8 cellular contexts compared by ENCODE assay signal in genomic region chr12:109308534-109309440, GRCh38. TPM values are rescaled to one million over a fixed set of nuclear protein-coding genes. Genes with fewer than 3 reads are reported as not detected.
DNase-seq lines count a peak whose midpoint lies in the region; TF ChIP-seq lines count a peak whose summit lies in the region.

Gene FOXN4 (minus strand): TSS chr12:109309284. CDS start chr12:109308321, 963 bp downstream.

- H3K4me3 ChIP-seq in epithelial cell of proximal tubule (ENCODE audit: low read depth, low read length): peak within 1 kb of the TSS; percentile 33

- no peak for TF ChIP-seq CTCF in GM13976 (IDR thresholded peaks at IDR 0.05; ENCODE audit: borderline replicate concordance, control extremely low read depth, extremely low read depth, insufficient read depth, missing control alignments)
- TF ChIP-seq CTCF in epithelial cell of proximal tubule (conservative IDR thresholded peaks at IDR 0.05; ENCODE audit: low read depth, low read length): no peak

- DNase-seq in GM13976 (ENCODE audit: low spot score) (peak; percentile 41), NCI-H69 (lab: John Stamatoyannopoulos, UW) (peak; percentile 86), epithelial cell of proximal tubule (ENCODE audit: low read depth) (no peak), retina (peak; percentile 75), MV-4-11 (lab: John Stamatoyannopoulos, UW) (no peak), NCI-H446 treated with DMSO at 0.1 percent for 48 hours (lab: John Stamatoyannopoulos, UW) (no peak), HK-2 (ENCODE audit: unreplicated experiment) (no peak), SKM-1 (lab: John Stamatoyannopoulos, UW; ENCODE audit: unreplicated experiment) (no peak)

- in situ Hi-C loops in GM13976 (cut with MboI; ENCODE audit: low sequenced_read_pairs, unreplicated experiment): no loop called here

RNA-seq across cellular contexts. Expression of gene FOXN4, which starts in this region (rescaled TPM):
- total RNA-seq in epithelial cell of proximal tubule: not detected in 2 replicates

Comparison
In these comparisons a context has a peak if more than half of its experiments do, and no peak if none do; other contexts are left out.
1. DNase-seq: peak in GM13976 (single experiment), NCI-H69 (single experiment) and retina (single experiment); none in epithelial cell of proximal tubule (single experiment), MV-4-11 (single experiment), NCI-H446 treated with DMSO at 0.1 percent for 48 hours (single experiment), HK-2 (single experiment) and SKM-1 (single experiment).